15 cellular contexts compared by ENCODE assay signal in genomic region chr2:157460384-157460837, GRCh38. TPM values are rescaled to one million over a fixed set of nuclear protein-coding genes. Genes with fewer than 3 reads are reported as not detected.
DNase-seq lines count a peak whose midpoint lies in the region; ATAC-seq and TF ChIP-seq lines count a peak whose summit lies in the region.
"Had no signal": no experiment of that assay in that cellular context is flagged by ENCODE, and none has a peak within 500 bp of the region (broad histone marks: within the 10 kb centered on the region; RNA-seq: fewer than 3 reads in every experiment).

No MANE protein-coding gene starts in this region.

- H3K36me3 Mint-ChIP-seq in activated naive CD4-positive, alpha-beta T cell treated with anti-CD3 and anti-CD28 coated beads, Interleukin-2, amount 10 ng/mL, durations not matched to agents 7 days and 5 days: peaks cover 17% of the 10 kb centered on the region
- no peaks in the 10 kb centered on the region for H3K36me3 Mint-ChIP-seq in T-helper 17 cell (ENCODE audit: low read depth)
- peaks cover 20% of the 10 kb centered on the region for H3K36me3 Mint-ChIP-seq in stimulated activated effector memory CD8-positive, alpha-beta T cell treated with anti-CD3 and anti-CD28 coated beads, Interleukin-12 subunit alpha, Interleukin-12 subunit beta, amount 100 ng/mL, for 72 hours
- H3K36me3 Mint-ChIP-seq: WTC11 had no signal

- TF ChIP-seq CTCF in MM.1S (IDR thresholded peaks at IDR 0.05; ENCODE audit: low read length): no peak

- H3K4me3 Mint-ChIP-seq in activated naive CD4-positive, alpha-beta T cell treated with anti-CD3 and anti-CD28 coated beads, Interleukin-2, amount 10 ng/mL, durations not matched to agents 7 days and 5 days: peak overlapping the region; percentile 52
- H3K4me3 Mint-ChIP-seq in T-helper 17 cell: peak overlapping the region; percentile 53
- H3K4me3 Mint-ChIP-seq in stimulated activated effector memory CD8-positive, alpha-beta T cell treated with anti-CD3 and anti-CD28 coated beads, Interleukin-12 subunit alpha, Interleukin-12 subunit beta, amount 100 ng/mL, for 72 hours: peak overlapping the region; percentile 43
- H3K4me3 Mint-ChIP-seq: stimulated activated memory B cell treated with anti-CD40 and anti-IgM and Interleukin-4, amounts not matched to agents 10 μg/mL and 1 μg/mL and 100 μg/mL, for 72 hours; WTC11 had no signal

- no peak overlapping the region for H3K4me3 ChIP-seq in MM.1S (ENCODE audit: low read length)

- DNase-seq in activated naive CD4-positive, alpha-beta T cell treated with anti-CD3 and anti-CD28 coated beads, Interleukin-2, amount 10 ng/mL, durations not matched to agents 7 days and 5 days: no peak
- DNase-seq in activated naive CD4-positive, alpha-beta T cell treated with anti-CD3 and anti-CD28 coated beads, Interleukin-2, amount 50 U/mL, for 16 hours: no peak
- DNase-seq in T-helper 17 cell (no peak), foreskin melanocyte (peak; percentile 6), MM.1S (no peak), DMS 273 treated with DMSO at 0.1 percent for 48 hours (lab: John Stamatoyannopoulos, UW) (no peak), cerebellar nuclear complex (lab: John Stamatoyannopoulos, UW) (no peak)
- no peak for DNase-seq in stimulated activated effector memory CD8-positive, alpha-beta T cell treated with anti-CD3 and anti-CD28 coated beads, Interleukin-12 subunit alpha, Interleukin-12 subunit beta, amount 100 ng/mL, for 72 hours (ENCODE audit: low spot score in 2 of 2)
- DNase-seq: effector memory CD8-positive, alpha-beta T cell; NCI-H2171; stimulated activated CD4-positive, alpha-beta T cell treated with anti-CD3 and anti-CD28 coated beads, Interleukin-15, amount 100 ng/mL, for 24 hours had no signal

- H3K27me3 Mint-ChIP-seq in activated naive CD4-positive, alpha-beta T cell treated with anti-CD3 and anti-CD28 coated beads, Interleukin-2, amount 10 ng/mL, durations not matched to agents 7 days and 5 days: no peaks in the 10 kb centered on the region
- H3K27me3 Mint-ChIP-seq in T-helper 17 cell: no peaks in the 10 kb centered on the region
- H3K27me3 Mint-ChIP-seq: effector memory CD8-positive, alpha-beta T cell; stimulated activated memory B cell treated with anti-CD40 and anti-IgM and Interleukin-4, amounts not matched to agents 10 μg/mL and 1 μg/mL and 100 μg/mL, for 72 hours had no signal

- H2AFZ ChIP-seq in MM.1S (ENCODE audit: low read length): no peak overlapping the region

- H3K4me2 ChIP-seq in MM.1S (ENCODE audit: low read depth, low read length): no peak overlapping the region

- H3F3A ChIP-seq in MM.1S (ENCODE audit: insufficient read depth, low read length): no peaks in the 10 kb centered on the region

- H3K9ac ChIP-seq in MM.1S (ENCODE audit: low read length): no peak overlapping the region

- no peaks in the 10 kb centered on the region for H3K79me2 ChIP-seq in MM.1S (ENCODE audit: low read length)

- H3K9me3 Mint-ChIP-seq in activated naive CD4-positive, alpha-beta T cell treated with anti-CD3 and anti-CD28 coated beads, Interleukin-2, amount 10 ng/mL, durations not matched to agents 7 days and 5 days: no peaks in the 10 kb centered on the region
- peaks cover under 1% of the 10 kb centered on the region for H3K9me3 Mint-ChIP-seq in stimulated activated effector memory CD8-positive, alpha-beta T cell treated with anti-CD3 and anti-CD28 coated beads, Interleukin-12 subunit alpha, Interleukin-12 subunit beta, amount 100 ng/mL, for 72 hours
- H3K9me3 Mint-ChIP-seq: effector memory CD8-positive, alpha-beta T cell; WTC11 had no signal

- CTCF ChIA-PET in activated naive CD4-positive, alpha-beta T cell treated with anti-CD3 and anti-CD28 coated beads, Interleukin-2, amount 10 ng/mL, durations not matched to agents 7 days and 5 days (lab: Charles Lee): interaction anchor here (0.8 to 2.1 kb wide), 4 partner anchors 14 to 37 kb away, joined by 3 to 7 read pairs (median 4); no protein-coding TSS in a partner anchor

- no peaks in the 10 kb centered on the region for H3K36me3 ChIP-seq in MM.1S (replicated peaks; ENCODE audit: insufficient read depth, low read length)

- H4K20me1 ChIP-seq in MM.1S (ENCODE audit: insufficient read depth, low read length): no peaks in the 10 kb centered on the region

- H3K9me3 ChIP-seq in T-helper 17 cell (ENCODE audit: control insufficient read depth, low read length, poor library complexity, severe bottlenecking) (no peaks in the 10 kb centered on the region), MM.1S (replicated peaks; ENCODE audit: insufficient read depth, low read length) (no peaks in the 10 kb centered on the region)

- no peak overlapping the region for H3K27ac ChIP-seq in MM.1S (ENCODE audit: low read length)
- H3K27ac ChIP-seq: RWPE1 had no signal

- ATAC-seq in T-helper 17 cell: no peak
- ATAC-seq in stimulated activated effector memory CD8-positive, alpha-beta T cell treated with anti-CD3 and anti-CD28 coated beads, Interleukin-12 subunit alpha, Interleukin-12 subunit beta, amount 100 ng/mL, for 72 hours: no peak
- ATAC-seq: effector memory CD8-positive, alpha-beta T cell; stimulated activated memory B cell treated with anti-CD40 and anti-IgM and Interleukin-4, amounts not matched to agents 10 μg/mL and 1 μg/mL and 100 μg/mL, for 72 hours; WTC11 had no signal

- H3K9me2 ChIP-seq in MM.1S (replicated peaks; ENCODE audit: insufficient read depth, low read length): no peaks in the 10 kb centered on the region

- H3K4me1 ChIP-seq in MM.1S (ENCODE audit: low read length): no peaks in the 10 kb centered on the region

- H3K4me1 Mint-ChIP-seq in activated naive CD4-positive, alpha-beta T cell treated with anti-CD3 and anti-CD28 coated beads, Interleukin-2, amount 10 ng/mL, durations not matched to agents 7 days and 5 days: peaks cover 94% of the 10 kb centered on the region
- H3K4me1 Mint-ChIP-seq in T-helper 17 cell: peaks cover 40% of the 10 kb centered on the region
- H3K4me1 Mint-ChIP-seq in stimulated activated effector memory CD8-positive, alpha-beta T cell treated with anti-CD3 and anti-CD28 coated beads, Interleukin-12 subunit alpha, Interleukin-12 subunit beta, amount 100 ng/mL, for 72 hours: peaks cover 78% of the 10 kb centered on the region

- no peaks in the 10 kb centered on the region for H3K27me3 ChIP-seq in MM.1S (replicated peaks; ENCODE audit: insufficient read depth, low read length)

- H3K27ac Mint-ChIP-seq in activated naive CD4-positive, alpha-beta T cell treated with anti-CD3 and anti-CD28 coated beads, Interleukin-2, amount 10 ng/mL, durations not matched to agents 7 days and 5 days: peak overlapping the region; percentile 78
- H3K27ac Mint-ChIP-seq in T-helper 17 cell: peak overlapping the region; percentile 78
- peak overlapping the region; percentile 99 for H3K27ac Mint-ChIP-seq in stimulated activated effector memory CD8-positive, alpha-beta T cell treated with anti-CD3 and anti-CD28 coated beads, Interleukin-12 subunit alpha, Interleukin-12 subunit beta, amount 100 ng/mL, for 72 hours
- H3K27ac Mint-ChIP-seq: WTC11 had no signal

RNA-seq across cellular contexts. Expression of gene CYTIP, which starts 16.5 kb away (rescaled TPM):
- 100 to 1,000 TPM; 286 to 294 TPM for total RNA-seq in T-helper 17 cell
- total RNA-seq: HT1080 had no signal
